Comparison of ENCODE assay signal across 2 cellular contexts in the genomic region with DNA sequence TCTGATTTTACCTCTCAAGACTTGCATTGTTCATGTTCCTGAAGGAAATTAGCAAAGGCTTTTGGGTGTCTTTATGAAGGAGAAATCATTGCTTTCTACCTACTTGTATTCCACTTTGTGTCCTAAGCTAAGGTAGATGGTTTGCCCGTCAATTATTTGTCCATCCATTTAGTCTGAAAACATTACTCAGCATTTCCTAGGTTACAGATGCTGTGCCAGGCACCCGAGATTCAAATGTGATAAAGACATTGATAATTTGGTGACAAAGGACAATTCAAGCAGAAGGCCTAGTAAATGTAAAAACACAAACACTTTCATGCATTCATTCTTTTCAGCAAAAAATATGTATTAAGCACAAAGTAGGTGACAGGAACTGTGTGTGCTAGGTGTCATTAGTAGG.
TF ChIP-seq lines count a peak whose summit lies in the region.

No MANE protein-coding gene starts in this region.

TF ChIP-seq in HepG2, 621 proteins besides CTCF, POLR2A, EP300 and RAD21 (continues in another document):
- TF ChIP-seq ZNF180 (CRISPR knock-in tag; IDR thresholded peaks at IDR 0.05; ENCODE audit: borderline replicate concordance, low read depth) (no peak), ZNF589 (CRISPR knock-in tag; conservative IDR thresholded peaks at IDR 0.05) (no peak), MAFK (conservative IDR thresholded peaks at IDR 0.05 in 1 of 2, IDR thresholded peaks at IDR 0.05 in 1 of 2; ENCODE audit: low read length in 2 of 2) (peak; percentile 33 to 71; a peak in 3 of 4 replicates), ZNF549 (CRISPR knock-in tag; IDR thresholded peaks at IDR 0.05) (no peak), ZBTB7B (CRISPR knock-in tag; IDR thresholded peaks at IDR 0.05) (no peak), ZNF451 (CRISPR knock-in tag; IDR thresholded peaks at IDR 0.05) (no peak), CEBPG (CRISPR knock-in tag; IDR thresholded peaks at IDR 0.05) (no peak), NCOA5 (CRISPR knock-in tag; IDR thresholded peaks at IDR 0.05) (no peak), MAFF (IDR thresholded peaks at IDR 0.05; ENCODE audit: low read depth, low read length) (peak; percentile 57), NFYB (CRISPR knock-in tag; IDR thresholded peaks at IDR 0.05) (no peak), ZSCAN9 (CRISPR knock-in tag; IDR thresholded peaks at IDR 0.05; ENCODE audit: borderline replicate concordance) (no peak), FLYWCH1 (CRISPR knock-in tag; IDR thresholded peaks at IDR 0.05) (no peak)
- TF ChIP-seq, protein P1, sequence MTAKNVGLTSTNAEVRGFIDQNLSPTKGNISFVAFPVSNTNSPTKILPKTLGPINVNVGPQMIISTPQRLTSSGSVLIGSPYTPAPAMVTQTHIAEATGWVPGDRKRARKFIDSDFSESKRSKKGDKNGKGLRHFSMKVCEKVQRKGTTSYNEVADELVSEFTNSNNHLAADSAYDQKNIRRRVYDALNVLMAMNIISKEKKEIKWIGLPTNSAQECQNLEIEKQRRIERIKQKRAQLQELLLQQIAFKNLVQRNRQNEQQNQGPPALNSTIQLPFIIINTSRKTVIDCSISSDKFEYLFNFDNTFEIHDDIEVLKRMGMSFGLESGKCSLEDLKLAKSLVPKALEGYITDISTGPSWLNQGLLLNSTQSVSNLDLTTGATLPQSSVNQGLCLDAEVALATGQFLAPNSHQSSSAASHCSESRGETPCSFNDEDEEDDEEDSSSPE (CRISPR knock-in tag; IDR thresholded peaks at IDR 0.05) = no peak
- TF ChIP-seq, protein P2, sequence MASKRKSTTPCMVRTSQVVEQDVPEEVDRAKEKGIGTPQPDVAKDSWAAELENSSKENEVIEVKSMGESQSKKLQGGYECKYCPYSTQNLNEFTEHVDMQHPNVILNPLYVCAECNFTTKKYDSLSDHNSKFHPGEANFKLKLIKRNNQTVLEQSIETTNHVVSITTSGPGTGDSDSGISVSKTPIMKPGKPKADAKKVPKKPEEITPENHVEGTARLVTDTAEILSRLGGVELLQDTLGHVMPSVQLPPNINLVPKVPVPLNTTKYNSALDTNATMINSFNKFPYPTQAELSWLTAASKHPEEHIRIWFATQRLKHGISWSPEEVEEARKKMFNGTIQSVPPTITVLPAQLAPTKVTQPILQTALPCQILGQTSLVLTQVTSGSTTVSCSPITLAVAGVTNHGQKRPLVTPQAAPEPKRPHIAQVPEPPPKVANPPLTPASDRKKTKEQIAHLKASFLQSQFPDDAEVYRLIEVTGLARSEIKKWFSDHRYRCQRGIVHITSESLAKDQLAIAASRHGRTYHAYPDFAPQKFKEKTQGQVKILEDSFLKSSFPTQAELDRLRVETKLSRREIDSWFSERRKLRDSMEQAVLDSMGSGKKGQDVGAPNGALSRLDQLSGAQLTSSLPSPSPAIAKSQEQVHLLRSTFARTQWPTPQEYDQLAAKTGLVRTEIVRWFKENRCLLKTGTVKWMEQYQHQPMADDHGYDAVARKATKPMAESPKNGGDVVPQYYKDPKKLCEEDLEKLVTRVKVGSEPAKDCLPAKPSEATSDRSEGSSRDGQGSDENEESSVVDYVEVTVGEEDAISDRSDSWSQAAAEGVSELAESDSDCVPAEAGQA (IDR thresholded peaks at IDR 0.05; ENCODE audit: low read depth) = no peak
- TF ChIP-seq, protein P2 (CRISPR knock-in tag; IDR thresholded peaks at IDR 0.05; ENCODE audit: borderline replicate concordance) = no peak
- TF ChIP-seq, protein P3, sequence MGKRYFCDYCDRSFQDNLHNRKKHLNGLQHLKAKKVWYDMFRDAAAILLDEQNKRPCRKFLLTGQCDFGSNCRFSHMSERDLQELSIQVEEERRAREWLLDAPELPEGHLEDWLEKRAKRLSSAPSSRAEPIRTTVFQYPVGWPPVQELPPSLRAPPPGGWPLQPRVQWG (CRISPR knock-in tag; IDR thresholded peaks at IDR 0.05; ENCODE audit: borderline replicate concordance, low read depth) = no peak
- TF ChIP-seq, protein P4, sequence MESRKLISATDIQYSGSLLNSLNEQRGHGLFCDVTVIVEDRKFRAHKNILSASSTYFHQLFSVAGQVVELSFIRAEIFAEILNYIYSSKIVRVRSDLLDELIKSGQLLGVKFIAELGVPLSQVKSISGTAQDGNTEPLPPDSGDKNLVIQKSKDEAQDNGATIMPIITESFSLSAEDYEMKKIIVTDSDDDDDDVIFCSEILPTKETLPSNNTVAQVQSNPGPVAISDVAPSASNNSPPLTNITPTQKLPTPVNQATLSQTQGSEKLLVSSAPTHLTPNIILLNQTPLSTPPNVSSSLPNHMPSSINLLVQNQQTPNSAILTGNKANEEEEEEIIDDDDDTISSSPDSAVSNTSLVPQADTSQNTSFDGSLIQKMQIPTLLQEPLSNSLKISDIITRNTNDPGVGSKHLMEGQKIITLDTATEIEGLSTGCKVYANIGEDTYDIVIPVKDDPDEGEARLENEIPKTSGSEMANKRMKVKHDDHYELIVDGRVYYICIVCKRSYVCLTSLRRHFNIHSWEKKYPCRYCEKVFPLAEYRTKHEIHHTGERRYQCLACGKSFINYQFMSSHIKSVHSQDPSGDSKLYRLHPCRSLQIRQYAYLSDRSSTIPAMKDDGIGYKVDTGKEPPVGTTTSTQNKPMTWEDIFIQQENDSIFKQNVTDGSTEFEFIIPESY (CRISPR knock-in tag; IDR thresholded peaks at IDR 0.05) = no peak

TF ChIP-seq in H1, 55 proteins besides CTCF, POLR2A, EP300 and RAD21:
- TF ChIP-seq SP4 (IDR thresholded peaks at IDR 0.05; ENCODE audit: low read length) = no peak
- TF ChIP-seq BACH1 (IDR thresholded peaks at IDR 0.05; ENCODE audit: low read length) = 0 out of 2 replicates have a peak, but pooled peaks have one; percentile 3
